21 cellular contexts compared by ENCODE assay signal in genomic region chr11:63855975-63856374, GRCh38. TPM values are rescaled to one million over a fixed set of nuclear protein-coding genes. Genes with fewer than 3 reads are reported as not detected.
A peak's percentile ranks its signal among the peaks of the same experiment; 100 is the strongest.
DNase-seq lines count a peak whose midpoint lies in the region; ATAC-seq and TF ChIP-seq lines count a peak whose summit lies in the region.
"Had no signal": no experiment of that assay in that cellular context is flagged by ENCODE, and none has a peak within 500 bp of the region (broad histone marks: within the 10 kb centered on the region; RNA-seq: fewer than 3 reads in every experiment).

No MANE protein-coding gene starts in this region.

- CTCF ChIA-PET in activated CD8-positive, alpha-beta T cell treated with anti-CD3 and anti-CD28 coated beads for 36 hours (lab: Charles Lee): interaction anchor here (0.7 to 2.2 kb wide), 3 partner anchors 10 to 22 kb away, joined by 3 to 7 read pairs (median 5); no protein-coding TSS in a partner anchor

- intact Hi-C loops in activated CD8-positive, alpha-beta T cell treated with anti-CD3 and anti-CD28 coated beads for 36 hours (cut with micrococcal nuclease): no loop called here
- intact Hi-C loops in ascending aorta (cut with DNase I): no loop called here

- POLR2A ChIA-PET in activated CD8-positive, alpha-beta T cell treated with anti-CD3 and anti-CD28 coated beads for 36 hours (lab: Charles Lee): interaction anchor here (0.6 to 1.5 kb wide), 5 partner anchors 10 to 32 kb away, joined by 3 to 6 read pairs (median 3); no protein-coding TSS in a partner anchor
- POLR2A ChIA-PET in naive thymus-derived CD8-positive, alpha-beta T cell (lab: Charles Lee): interaction anchor here (0.7 to 2.2 kb wide), 6 partner anchors 9 to 18 kb away, joined by 4 to 8 read pairs (median 5); partner anchors contain the start of gene MARK2

- DNase-seq in activated naive CD8-positive, alpha-beta T cell treated with anti-CD3 and anti-CD28 coated beads for 36 hours: no peak
- DNase-seq in activated naive CD8-positive, alpha-beta T cell treated with anti-CD3 and anti-CD28 coated beads, Interleukin-2, amount 50 U/mL, for 24 hours: no peak
- DNase-seq in activated CD8-positive, alpha-beta T cell treated with anti-CD3 and anti-CD28 coated beads for 36 hours: peak; percentile 14
- DNase-seq in naive thymus-derived CD8-positive, alpha-beta T cell: no peak
- DNase-seq in ascending aorta (ENCODE audit: low spot score in 2 of 2): no peak
- no peak for DNase-seq in NK-92 treated with Interleukin-12 subunit alpha and Interleukin-12 subunit beta, amount 100 ng/mL, for 24 hours (lab: John Stamatoyannopoulos, UW)
- DNase-seq in foreskin keratinocyte: no peak
- no peak for DNase-seq in SHP77 (lab: John Stamatoyannopoulos, UW)
- DNase-seq: activated effector memory CD4-positive, alpha-beta T cell treated with anti-CD3 and anti-CD28 coated beads, Interleukin-2, amount 50 U/mL, for 16 hours; amygdala; central memory CD4-positive, alpha-beta T cell; esophagus squamous epithelium; MV-4-11; NCI-H1930; NCI-H446; stimulated activated CD4-positive, alpha-beta T cell treated with anti-CD3 and anti-CD28 coated beads, Interleukin-2, amount 100 ng/mL, for 48 hours had no signal

- no peaks in the 10 kb centered on the region for H3K9me3 Mint-ChIP-seq in activated naive CD8-positive, alpha-beta T cell treated with anti-CD3 and anti-CD28 coated beads for 36 hours
- H3K9me3 Mint-ChIP-seq in activated naive CD8-positive, alpha-beta T cell treated with anti-CD3 and anti-CD28 coated beads, Interleukin-2, amount 50 U/mL, for 24 hours: no peaks in the 10 kb centered on the region
- H3K9me3 Mint-ChIP-seq in activated CD8-positive, alpha-beta T cell treated with anti-CD3 and anti-CD28 coated beads for 36 hours: no peaks in the 10 kb centered on the region
- H3K9me3 Mint-ChIP-seq in naive thymus-derived CD8-positive, alpha-beta T cell: no peaks in the 10 kb centered on the region
- H3K9me3 Mint-ChIP-seq: IgD-negative memory B cell had no signal

- H3K27ac ChIP-seq in ascending aorta (no peak overlapping the region), foreskin keratinocyte (no peak overlapping the region)
- H3K27ac ChIP-seq: thoracic aorta had no signal

- no peaks in the 10 kb centered on the region for H3K4me1 ChIP-seq in ascending aorta
- no peaks in the 10 kb centered on the region for H3K4me1 ChIP-seq in foreskin keratinocyte

- peaks cover 0 to 6% of the 10 kb centered on the region in 2 donors for H3K36me3 ChIP-seq in ascending aorta

- peaks cover 41% of the 10 kb centered on the region for H3K4me1 Mint-ChIP-seq in activated naive CD8-positive, alpha-beta T cell treated with anti-CD3 and anti-CD28 coated beads for 36 hours
- peaks cover 55% of the 10 kb centered on the region for H3K4me1 Mint-ChIP-seq in activated naive CD8-positive, alpha-beta T cell treated with anti-CD3 and anti-CD28 coated beads, Interleukin-2, amount 50 U/mL, for 24 hours
- peaks cover 56% of the 10 kb centered on the region for H3K4me1 Mint-ChIP-seq in activated CD8-positive, alpha-beta T cell treated with anti-CD3 and anti-CD28 coated beads for 36 hours (ENCODE audit: low read depth)
- peaks cover 17 to 76% (median 49%) of the 10 kb centered on the region in 4 donors for H3K4me1 Mint-ChIP-seq in naive thymus-derived CD8-positive, alpha-beta T cell

- no peaks in the 10 kb centered on the region for H3K9me3 ChIP-seq in ascending aorta
- H3K9me3 ChIP-seq: esophagus squamous epithelium, thoracic aorta had no signal

- no peaks in the 10 kb centered on the region for H3K27me3 ChIP-seq in ascending aorta
- no peaks in the 10 kb centered on the region for H3K27me3 ChIP-seq in foreskin keratinocyte
- H3K27me3 ChIP-seq: esophagus squamous epithelium had no signal

- no peaks in the 10 kb centered on the region for H3K27me3 Mint-ChIP-seq in activated naive CD8-positive, alpha-beta T cell treated with anti-CD3 and anti-CD28 coated beads for 36 hours
- no peaks in the 10 kb centered on the region for H3K27me3 Mint-ChIP-seq in activated naive CD8-positive, alpha-beta T cell treated with anti-CD3 and anti-CD28 coated beads, Interleukin-2, amount 50 U/mL, for 24 hours
- H3K27me3 Mint-ChIP-seq in activated CD8-positive, alpha-beta T cell treated with anti-CD3 and anti-CD28 coated beads for 36 hours: no peaks in the 10 kb centered on the region
- no peaks in the 10 kb centered on the region for H3K27me3 Mint-ChIP-seq in naive thymus-derived CD8-positive, alpha-beta T cell
- H3K27me3 Mint-ChIP-seq: IgD-negative memory B cell had no signal

- no peak overlapping the region for H3K4me3 Mint-ChIP-seq in activated naive CD8-positive, alpha-beta T cell treated with anti-CD3 and anti-CD28 coated beads for 36 hours
- no peak overlapping the region for H3K4me3 Mint-ChIP-seq in activated naive CD8-positive, alpha-beta T cell treated with anti-CD3 and anti-CD28 coated beads, Interleukin-2, amount 50 U/mL, for 24 hours
- H3K4me3 Mint-ChIP-seq in activated CD8-positive, alpha-beta T cell treated with anti-CD3 and anti-CD28 coated beads for 36 hours: no peak overlapping the region
- H3K4me3 Mint-ChIP-seq in naive thymus-derived CD8-positive, alpha-beta T cell: peak overlapping the region in 4 of 10 donors; percentile 12 to 64 (median 26)
- H3K4me3 Mint-ChIP-seq: WTC11 had no signal

- H3K4me3 ChIP-seq in ascending aorta: no peak overlapping the region
- H3K4me3 ChIP-seq: esophagus squamous epithelium, lung, thoracic aorta had no signal

- H3K27ac Mint-ChIP-seq in activated naive CD8-positive, alpha-beta T cell treated with anti-CD3 and anti-CD28 coated beads for 36 hours: peak overlapping the region; percentile 29
- H3K27ac Mint-ChIP-seq in activated naive CD8-positive, alpha-beta T cell treated with anti-CD3 and anti-CD28 coated beads, Interleukin-2, amount 50 U/mL, for 24 hours: no peak overlapping the region
- H3K27ac Mint-ChIP-seq in activated CD8-positive, alpha-beta T cell treated with anti-CD3 and anti-CD28 coated beads for 36 hours: peak overlapping the region; percentile 46
- H3K27ac Mint-ChIP-seq in naive thymus-derived CD8-positive, alpha-beta T cell: peak overlapping the region in 7 of 10 donors; percentile 43 to 82 (median 56)
- H3K27ac Mint-ChIP-seq: IgD-negative memory B cell had no signal

- H3K36me3 Mint-ChIP-seq in activated naive CD8-positive, alpha-beta T cell treated with anti-CD3 and anti-CD28 coated beads for 36 hours: peaks cover 26% of the 10 kb centered on the region
- H3K36me3 Mint-ChIP-seq in activated naive CD8-positive, alpha-beta T cell treated with anti-CD3 and anti-CD28 coated beads, Interleukin-2, amount 50 U/mL, for 24 hours (ENCODE audit: low read depth): peaks cover 19% of the 10 kb centered on the region
- peaks cover 23% of the 10 kb centered on the region for H3K36me3 Mint-ChIP-seq in activated CD8-positive, alpha-beta T cell treated with anti-CD3 and anti-CD28 coated beads for 36 hours (ENCODE audit: low read depth)
- H3K36me3 Mint-ChIP-seq in naive thymus-derived CD8-positive, alpha-beta T cell: peaks cover 0 to 51% (median 8%) of the 10 kb centered on the region in 3 donors

- no peak for TF ChIP-seq CTCF in activated CD8-positive, alpha-beta T cell treated with anti-CD3 and anti-CD28 coated beads for 36 hours (IDR thresholded peaks at IDR 0.05)
- TF ChIP-seq CTCF in ascending aorta (IDR thresholded peaks at IDR 0.05) (no peak), foreskin keratinocyte (conservative IDR thresholded peaks at IDR 0.05) (no peak)

- ATAC-seq in activated naive CD8-positive, alpha-beta T cell treated with anti-CD3 and anti-CD28 coated beads, Interleukin-2, amount 50 U/mL, for 24 hours: no peak
- peak; percentile 51 for ATAC-seq in activated CD8-positive, alpha-beta T cell treated with anti-CD3 and anti-CD28 coated beads for 36 hours
- ATAC-seq in naive thymus-derived CD8-positive, alpha-beta T cell: peak; percentile 23 to 61
- ATAC-seq in foreskin keratinocyte: no peak
- ATAC-seq: Right ventricle myocardium inferior, WTC11 had no signal

RNA-seq across cellular contexts. Expression of gene MARK2, which starts 17.1 kb away (rescaled TPM):
- total RNA-seq in activated naive CD8-positive, alpha-beta T cell treated with anti-CD3 and anti-CD28 coated beads for 36 hours: 10 to 100 TPM; 27.7 to 29.0 TPM
- total RNA-seq in activated CD8-positive, alpha-beta T cell treated with anti-CD3 and anti-CD28 coated beads for 36 hours: 10 to 100 TPM; 23.3 to 24.5 TPM
- 10 to 100 TPM; 64.8 to 74.5 TPM for total RNA-seq in naive thymus-derived CD8-positive, alpha-beta T cell
- 10 to 100 TPM; 37.0 to 57.0 (median 40.3) TPM for polyA plus RNA-seq in naive thymus-derived CD8-positive, alpha-beta T cell
- total RNA-seq in ascending aorta (45.7 TPM), foreskin keratinocyte (35.1 and 35.8 TPM in 2 replicates)
- polyA plus RNA-seq in foreskin keratinocyte: 14.9 and 17.6 TPM in 2 replicates

RNA-seq across cellular contexts. Expression of gene SPINDOC, which starts 42.7 kb away (rescaled TPM):
- total RNA-seq in activated naive CD8-positive, alpha-beta T cell treated with anti-CD3 and anti-CD28 coated beads for 36 hours: 10 to 100 TPM; 29.3 to 29.5 TPM
- total RNA-seq in activated CD8-positive, alpha-beta T cell treated with anti-CD3 and anti-CD28 coated beads for 36 hours: 10 to 100 TPM; 28.4 to 29.0 TPM
- 10 to 100 TPM; 11.0 to 13.0 TPM for total RNA-seq in naive thymus-derived CD8-positive, alpha-beta T cell
- under 1 TPM; 0.47 to 0.66 (median 0.49) TPM for polyA plus RNA-seq in naive thymus-derived CD8-positive, alpha-beta T cell
- total RNA-seq in ascending aorta: 5.0 TPM
- 20.6 and 26.6 TPM in 2 replicates for total RNA-seq in foreskin keratinocyte
- 24.4 and 29.0 TPM in 2 replicates for polyA plus RNA-seq in foreskin keratinocyte

Comparison
In these comparisons a context has a peak if more than half of its experiments do, and no peak if none do; other contexts are left out.
1. ATAC-seq: peak in activated CD8-positive, alpha-beta T cell treated with anti-CD3 and anti-CD28 coated beads for 36 hours (single experiment) and naive thymus-derived CD8-positive, alpha-beta T cell (2 of 2); none in activated naive CD8-positive, alpha-beta T cell treated with anti-CD3 and anti-CD28 coated beads, Interleukin-2, amount 50 U/mL, for 24 hours (single experiment) and foreskin keratinocyte (single experiment).